8 cellular contexts compared by ENCODE assay signal in the genomic region with DNA sequence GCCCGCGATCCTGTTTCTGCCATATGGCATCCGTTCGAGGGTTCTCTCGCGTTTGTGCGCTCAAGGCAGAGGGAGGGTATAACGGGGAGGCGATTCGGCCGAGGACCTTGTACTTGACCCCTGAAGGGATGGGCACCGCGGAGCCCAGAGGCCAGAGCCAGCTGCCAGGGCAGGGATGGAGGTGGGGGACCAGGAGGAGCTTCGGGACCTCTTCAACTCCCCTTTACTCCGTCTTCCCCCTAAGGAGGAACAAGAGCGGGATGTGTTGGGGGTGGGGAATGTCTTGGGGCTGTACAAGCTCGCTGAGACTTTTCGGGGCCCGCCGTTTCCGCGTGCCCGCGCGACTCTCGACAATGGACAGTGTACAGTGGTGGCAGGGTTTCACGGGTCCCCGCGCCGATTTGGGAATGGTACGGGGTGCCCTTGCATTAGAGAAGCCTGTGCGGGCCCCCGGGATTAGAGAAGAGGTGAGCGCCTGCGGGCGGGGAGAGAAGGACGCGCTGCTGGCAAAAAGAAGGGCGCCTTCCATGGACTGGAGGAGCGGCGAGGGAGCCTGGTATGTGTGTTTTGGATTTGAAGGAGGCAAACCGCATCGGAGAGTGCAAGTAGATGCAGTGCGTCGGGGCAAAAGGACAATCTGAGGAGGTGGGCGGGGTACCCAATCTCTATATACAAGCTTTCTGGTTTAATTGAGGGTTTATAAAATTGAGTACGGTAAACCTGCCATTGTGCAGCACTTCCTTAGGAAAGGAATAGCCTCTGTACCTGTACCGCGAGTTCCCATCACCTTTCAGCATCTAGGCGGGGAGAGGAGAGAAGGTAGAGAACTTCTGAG. TPM values are rescaled to one million over a fixed set of nuclear protein-coding genes. Genes with fewer than 3 reads are reported as not detected.
A peak's percentile ranks its signal among the peaks of the same experiment; 100 is the strongest.
DNase-seq lines count a peak whose midpoint lies in the region; ATAC-seq and TF ChIP-seq lines count a peak whose summit lies in the region.

No MANE protein-coding gene starts in this region.

- TF ChIP-seq CTCF in OCI-LY1 (IDR thresholded peaks at IDR 0.05; ENCODE audit: low read length), result no peak

- H2AFZ ChIP-seq in OCI-LY1 (ENCODE audit: low read length), result no peak overlapping the region

- H3K27me3 Mint-ChIP-seq in effector memory CD8-positive, alpha-beta T cell, result peaks cover 17 to 45% of the 10 kb centered on the region in 2 donors
- H3K27me3 Mint-ChIP-seq in natural killer cell treated with Interleukin-12 subunit alpha and Interleukin-12 subunit beta and Interleukin-15 and Interleukin-18, amount 100 ng/mL, for 72 hours, result peaks cover 16 to 18% of the 10 kb centered on the region in 2 donors
- peaks cover 40% of the 10 kb centered on the region for H3K27me3 Mint-ChIP-seq in activated T-helper 2 cell treated with anti-CD3 and anti-CD28 coated beads, Interferon-gamma antibody, Interleukin-2, Interleukin-4, amounts not matched to agents 10 μg/mL and 5 μg/mL and 100 μg/mL, durations not matched to agents 14 hours and 24 hours and 36 hours (ENCODE audit: low read depth)

- H3K27ac ChIP-seq in OCI-LY1 (ENCODE audit: low read depth, low read length, poor library complexity, severe bottlenecking), result no peak overlapping the region

- H3K36me3 Mint-ChIP-seq in effector memory CD8-positive, alpha-beta T cell (ENCODE audit: insufficient read depth), result no peaks in the 10 kb centered on the region
- no peaks in the 10 kb centered on the region for H3K36me3 Mint-ChIP-seq in natural killer cell treated with Interleukin-12 subunit alpha and Interleukin-12 subunit beta and Interleukin-15 and Interleukin-18, amount 100 ng/mL, for 72 hours
- no peaks in the 10 kb centered on the region for H3K36me3 Mint-ChIP-seq in activated T-helper 2 cell treated with anti-CD3 and anti-CD28 coated beads, Interferon-gamma antibody, Interleukin-2, Interleukin-4, amounts not matched to agents 10 μg/mL and 5 μg/mL and 100 μg/mL, durations not matched to agents 14 hours and 24 hours and 36 hours (ENCODE audit: low read depth)

- H3K4me3 Mint-ChIP-seq in effector memory CD8-positive, alpha-beta T cell, result peak overlapping the region; percentile 25 to 66
- H3K4me3 Mint-ChIP-seq in natural killer cell treated with Interleukin-12 subunit alpha and Interleukin-12 subunit beta and Interleukin-15 and Interleukin-18, amount 100 ng/mL, for 72 hours, result peak overlapping the region; percentile 45
- no peak overlapping the region for H3K4me3 Mint-ChIP-seq in activated T-helper 2 cell treated with anti-CD3 and anti-CD28 coated beads, Interferon-gamma antibody, Interleukin-2, Interleukin-4, amounts not matched to agents 10 μg/mL and 5 μg/mL and 100 μg/mL, durations not matched to agents 14 hours and 24 hours and 36 hours (ENCODE audit: low read depth)

- no peaks in the 10 kb centered on the region for H3F3A ChIP-seq in OCI-LY1 (ENCODE audit: insufficient read depth, low read length)

- H3K9me3 ChIP-seq in OCI-LY1 (ENCODE audit: low read length), result no peaks in the 10 kb centered on the region

- H3K4me1 Mint-ChIP-seq in effector memory CD8-positive, alpha-beta T cell (ENCODE audit: low read depth in 2 of 2), result peaks cover 0 to 10% of the 10 kb centered on the region in 2 donors
- H3K4me1 Mint-ChIP-seq in natural killer cell treated with Interleukin-12 subunit alpha and Interleukin-12 subunit beta and Interleukin-15 and Interleukin-18, amount 100 ng/mL, for 72 hours (ENCODE audit: low read depth in 2 of 2), result peaks cover 2 to 4% of the 10 kb centered on the region in 2 donors
- peaks cover 8% of the 10 kb centered on the region for H3K4me1 Mint-ChIP-seq in activated T-helper 2 cell treated with anti-CD3 and anti-CD28 coated beads, Interferon-gamma antibody, Interleukin-2, Interleukin-4, amounts not matched to agents 10 μg/mL and 5 μg/mL and 100 μg/mL, durations not matched to agents 14 hours and 24 hours and 36 hours (ENCODE audit: low read depth)

- H3K4me3 ChIP-seq in OCI-LY1 (ENCODE audit: low read depth, low read length, poor library complexity, severe bottlenecking), result peak overlapping the region; percentile 81

- H3K9me2 ChIP-seq in OCI-LY1 (ENCODE audit: low read depth, low read length), result no peaks in the 10 kb centered on the region

- H4K20me1 ChIP-seq in OCI-LY1 (ENCODE audit: insufficient read depth, low read length), result no peaks in the 10 kb centered on the region

- H3K4me2 ChIP-seq in OCI-LY1 (ENCODE audit: low read length), result peak overlapping the region; percentile 73

- peaks cover 4% of the 10 kb centered on the region; the same call in 1 of the 2 replicates for H3K36me3 ChIP-seq in OCI-LY1 (ENCODE audit: insufficient read depth, low read length)

- no peaks in the 10 kb centered on the region for H3K9me3 Mint-ChIP-seq in effector memory CD8-positive, alpha-beta T cell
- no peaks in the 10 kb centered on the region for H3K9me3 Mint-ChIP-seq in natural killer cell treated with Interleukin-12 subunit alpha and Interleukin-12 subunit beta and Interleukin-15 and Interleukin-18, amount 100 ng/mL, for 72 hours
- H3K9me3 Mint-ChIP-seq in activated T-helper 2 cell treated with anti-CD3 and anti-CD28 coated beads, Interferon-gamma antibody, Interleukin-2, Interleukin-4, amounts not matched to agents 10 μg/mL and 5 μg/mL and 100 μg/mL, durations not matched to agents 14 hours and 24 hours and 36 hours, result no peaks in the 10 kb centered on the region

- intact Hi-C loops in activated T-helper 2 cell treated with anti-CD3 and anti-CD28 coated beads, Interferon-gamma antibody, Interleukin-2, Interleukin-4, amounts not matched to agents 10 μg/mL and 5 μg/mL and 100 μg/mL, durations not matched to agents 14 hours and 24 hours and 36 hours (cut with micrococcal nuclease), result no loop called here

- peak; percentile 22 for DNase-seq in NCI-H345 (lab: John Stamatoyannopoulos, UW)
- no peak for DNase-seq in NCI-H345 treated with DMSO at 0.1 percent for 48 hours (lab: John Stamatoyannopoulos, UW; ENCODE audit: unreplicated experiment)
- no peak for DNase-seq in effector memory CD8-positive, alpha-beta T cell
- no peak for DNase-seq in natural killer cell treated with Interleukin-12 subunit alpha and Interleukin-12 subunit beta and Interleukin-15 and Interleukin-18, amount 100 ng/mL, for 72 hours (ENCODE audit: low spot score)
- DNase-seq in activated T-helper 2 cell treated with anti-CD3 and anti-CD28 coated beads, Interferon-gamma antibody, Interleukin-2, Interleukin-4, amounts not matched to agents 10 μg/mL and 5 μg/mL and 100 μg/mL, durations not matched to agents 14 hours and 24 hours and 36 hours (ENCODE audit: low spot score), result no peak

- peaks cover 21% of the 10 kb centered on the region for H3K79me2 ChIP-seq in OCI-LY1 (ENCODE audit: insufficient read depth, low read length)

- H3K9ac ChIP-seq in OCI-LY1 (ENCODE audit: low read length), result peak overlapping the region; percentile 76

- H3K27ac Mint-ChIP-seq in effector memory CD8-positive, alpha-beta T cell, result peak overlapping the region in 1 of 2 donors; percentile 65
- no peak overlapping the region for H3K27ac Mint-ChIP-seq in natural killer cell treated with Interleukin-12 subunit alpha and Interleukin-12 subunit beta and Interleukin-15 and Interleukin-18, amount 100 ng/mL, for 72 hours
- H3K27ac Mint-ChIP-seq in activated T-helper 2 cell treated with anti-CD3 and anti-CD28 coated beads, Interferon-gamma antibody, Interleukin-2, Interleukin-4, amounts not matched to agents 10 μg/mL and 5 μg/mL and 100 μg/mL, durations not matched to agents 14 hours and 24 hours and 36 hours, result no peak overlapping the region

- H3K27me3 ChIP-seq in OCI-LY1 (ENCODE audit: insufficient read depth, low read length), result peaks cover 3% of the 10 kb centered on the region; the same call in 1 of the 2 replicates

- ATAC-seq in effector memory CD8-positive, alpha-beta T cell (replicated peaks), result no peak
- no peak for ATAC-seq in natural killer cell treated with Interleukin-12 subunit alpha and Interleukin-12 subunit beta and Interleukin-15 and Interleukin-18, amount 100 ng/mL, for 72 hours
- ATAC-seq in HG02973 (IDR thresholded peaks at IDR 0.05; ENCODE audit: unreplicated experiment) (no peak), HG03378 (IDR thresholded peaks at IDR 0.05; ENCODE audit: unreplicated experiment) (no peak)

- H3K4me1 ChIP-seq in OCI-LY1 (ENCODE audit: insufficient read depth, low read length, severe bottlenecking), result peaks cover 49% of the 10 kb centered on the region

RNA-seq across cellular contexts. Expression of a gene that starts 0.8 kb away (rescaled TPM):
- total RNA-seq in natural killer cell treated with Interleukin-12 subunit alpha and Interleukin-12 subunit beta and Interleukin-15 and Interleukin-18, amount 100 ng/mL, for 72 hours, result not detected
- total RNA-seq in activated T-helper 2 cell treated with anti-CD3 and anti-CD28 coated beads, Interferon-gamma antibody, Interleukin-2, Interleukin-4, amounts not matched to agents 10 μg/mL and 5 μg/mL and 100 μg/mL, durations not matched to agents 14 hours and 24 hours and 36 hours, result 0.07 TPM in 1 of 2 replicates, not detected in the other
